Comparison of ENCODE assay signal across 8 cellular contexts in genomic region chr3:97719156-97719821, GRCh38. TPM values are rescaled to one million over a fixed set of nuclear protein-coding genes. Genes with fewer than 3 reads are reported as not detected.
DNase-seq lines count a peak whose midpoint lies in the region; ATAC-seq and TF ChIP-seq lines count a peak whose summit lies in the region.

No MANE protein-coding gene starts in this region.

- H3K27me3 Mint-ChIP-seq in endothelial cell (ENCODE audit: unreplicated experiment) (no peaks in the 10 kb centered on the region), naive B cell (peaks cover 0 to 2% (median 0%) of the 10 kb centered on the region in 3 donors)

- H3K27ac Mint-ChIP-seq in endothelial cell (ENCODE audit: unreplicated experiment) (no peak overlapping the region), naive B cell (no peak overlapping the region)

- peak; percentile 91 for ATAC-seq in GM21390 (IDR thresholded peaks at IDR 0.05; ENCODE audit: unreplicated experiment)
- ATAC-seq in naive B cell (ENCODE audit: low read depth in 2 of 2), result peak; percentile 80 to 83

- H3K36me3 Mint-ChIP-seq in endothelial cell (ENCODE audit: low read depth, unreplicated experiment) (no peaks in the 10 kb centered on the region), naive B cell (no peaks in the 10 kb centered on the region)

- H3K4me1 Mint-ChIP-seq in endothelial cell (ENCODE audit: unreplicated experiment), result no peaks in the 10 kb centered on the region
- H3K4me1 Mint-ChIP-seq in naive B cell, result no peaks in the 10 kb centered on the region

- DNase-seq in DMS 273 (lab: John Stamatoyannopoulos, UW; ENCODE audit: unreplicated experiment) (peak; percentile 92), HT-29 (ENCODE audit: low spot score) (peak; percentile 91), NOMO-1 treated with DMSO at 0.1 percent for 48 hours (lab: John Stamatoyannopoulos, UW; ENCODE audit: unreplicated experiment) (peak; percentile 57), endothelial cell (ENCODE audit: low spot score) (peak; percentile 75), naive B cell (peak; percentile 36)
- peak; percentile 7 to 14 (median 10) for DNase-seq in activated CD8-positive, alpha-beta memory T cell treated with anti-CD3 and anti-CD28 coated beads for 48 hours (ENCODE audit: low read depth in 2 of 3, low spot score in 2 of 3)
- DNase-seq in stimulated activated CD8-positive, alpha-beta memory T cell treated with anti-CD3 and anti-CD28 coated beads, Interleukin-7, amount 100 ng/mL, for 4 hours (ENCODE audit: low read depth in 2 of 2), result peak; percentile 31 to 36

- peak; percentile 67 for TF ChIP-seq CTCF in endothelial cell (IDR thresholded peaks at IDR 0.05; ENCODE audit: unreplicated experiment)

- H3K9me3 Mint-ChIP-seq in endothelial cell (ENCODE audit: unreplicated experiment) (no peaks in the 10 kb centered on the region), naive B cell (no peaks in the 10 kb centered on the region)

- H3K4me3 Mint-ChIP-seq in endothelial cell (ENCODE audit: unreplicated experiment) (no peak overlapping the region), naive B cell (peak overlapping the region in 2 of 8 donors; percentile 16 to 30)

RNA-seq across cellular contexts. Expression of gene ARL6, which starts 45.3 kb away (rescaled TPM):
- 2.7 and 3.7 TPM in 2 replicates for total RNA-seq in HT-29 (2014; rRNA removed; shearing (Covaris generic))
- 8.5 TPM for total RNA-seq in endothelial cell (ENCODE audit: unreplicated experiment)
- polyA plus RNA-seq in naive B cell (ENCODE audit: low read depth in 6 of 6), result 1 to 10 TPM; 1.1 to 4.3 (median 2.5) TPM

Comparison
In these comparisons a context has a peak if more than half of its experiments do, and no peak if none do; other contexts are left out.
1. Peak in every context shown above with its lines: DNase-seq and ATAC-seq.
2. DNase-seq: peak in every context shown above with its lines; median percentile 92 in DMS 273; 91 in HT-29; 75 in endothelial cell; 57 in NOMO-1 treated with DMSO at 0.1 percent for 48 hours; 36 in naive B cell; 34 in stimulated activated CD8-positive, alpha-beta memory T cell treated with anti-CD3 and anti-CD28 coated beads, Interleukin-7, amount 100 ng/mL, for 4 hours; 10 in activated CD8-positive, alpha-beta memory T cell treated with anti-CD3 and anti-CD28 coated beads for 48 hours.